In the genomic region with DNA sequence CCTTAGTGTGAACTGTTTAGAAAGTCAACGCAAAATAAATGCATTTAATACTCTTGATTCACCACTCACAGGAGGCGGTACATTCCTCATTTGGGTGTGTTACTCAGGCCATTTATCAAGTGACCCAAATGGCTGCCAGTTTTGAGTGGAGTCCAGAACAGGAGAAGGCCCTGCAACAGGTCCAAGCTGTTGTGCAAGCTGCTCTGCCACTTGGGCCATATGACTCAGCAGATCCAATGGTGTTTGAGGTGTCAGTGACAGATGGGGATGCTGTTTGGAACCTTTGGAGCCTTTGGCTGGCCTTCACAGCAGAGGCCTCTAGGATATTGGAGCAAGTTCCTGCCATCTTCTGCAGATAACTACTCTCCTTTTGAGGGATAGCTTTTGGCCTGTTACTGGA, we compare ENCODE assay signal across 28 cellular contexts.
"Had no signal": no experiment of that assay in that cellular context is flagged by ENCODE, and none has a peak within 500 bp of the region (broad histone marks: within the 10 kb centered on the region; RNA-seq: fewer than 3 reads in every experiment).

No MANE protein-coding gene starts in this region.

- H3K36me3 ChIP-seq: brain microvascular endothelial cell, breast epithelium had no signal

- H3K4me3 ChIP-seq: body of pancreas, breast epithelium had no signal

- H3K27me3 ChIP-seq: body of pancreas, brain microvascular endothelial cell, breast epithelium had no signal

- H3K4me1 ChIP-seq: body of pancreas, breast epithelium had no signal

- H3K27ac ChIP-seq: body of pancreas, brain microvascular endothelial cell, breast epithelium, VCaP had no signal

- H3K9me3 ChIP-seq: body of pancreas, breast epithelium had no signal

- DNase-seq: activated B cell treated with CpG ODN at 0.5 μM for 24 hours; activated CD4-positive, alpha-beta memory T cell treated with anti-CD3 and anti-CD28 coated beads for 36 hours; activated CD4-positive, alpha-beta T cell treated with anti-CD3 and anti-CD28 coated beads for 4 hours; activated CD4-positive, alpha-beta T cell treated with anti-CD3 and anti-CD28 coated beads, Interleukin-2, amount 10 ng/mL, durations not matched to agents 24 days and 14 days; activated CD4-positive, alpha-beta T cell treated with anti-CD3 and anti-CD28 coated beads, Interleukin-2, amount 50 U/mL, for 1 hour; activated CD4-positive, alpha-beta T cell treated with anti-CD3 and anti-CD28 coated beads, Interleukin-2, amount 50 U/mL, for 4 hours; activated CD4-positive, CD25-positive, alpha-beta regulatory T cell treated with anti-CD3 and anti-CD28 coated beads, Interleukin-2, amount 50 U/mL, for 72 hours; activated CD8-positive, alpha-beta memory T cell treated with anti-CD3 and anti-CD28 coated beads, Interleukin-2, amount 50 U/mL, for 4 hours; activated CD8-positive, alpha-beta T cell treated with anti-CD3 and anti-CD28 coated beads for 36 hours; activated effector memory CD4-positive, alpha-beta T cell treated with anti-CD3 and anti-CD28 coated beads, Interleukin-2, amount 50 U/mL, for 16 hours; activated gamma-delta T cell treated with Interleukin-2 at 50 U/mL for 16 hours; activated naive CD4-positive, alpha-beta T cell; activated naive CD4-positive, alpha-beta T cell treated with anti-CD3 and anti-CD28 coated beads, Interleukin-2, amount 10 ng/mL, durations not matched to agents 7 days and 5 days; activated naive CD8-positive, alpha-beta T cell treated with anti-CD3 and anti-CD28 coated beads, Interleukin-2, amount 10 ng/mL, durations not matched to agents 7 days and 5 days; activated naive CD8-positive, alpha-beta T cell treated with anti-CD3 and anti-CD28 coated beads, Interleukin-2, amount 50 U/mL, for 24 hours; activated T-cell treated with anti-CD3 and anti-CD28 coated beads for 4 hours; activated T-cell treated with anti-CD3 and anti-CD28 coated beads, Interleukin-2, amount 50 U/mL, for 1 hour; activated T-cell treated with anti-CD3 and anti-CD28 coated beads, Interleukin-2, amount 50 U/mL, for 4 hours; activated T-cell treated with anti-CD3 and anti-CD28 coated beads, Interleukin-2, amount 50 U/mL, for 72 hours; aorta; body of pancreas; brain microvascular endothelial cell; cerebellar nuclear complex; T-helper 1 cell; T-helper 2 cell; T-helper 9 cell had no signal
